34 cellular contexts compared by ENCODE assay signal in genomic region chr2:191015831-191016230, GRCh38.
"Had no signal": no experiment of that assay in that cellular context is flagged by ENCODE, and none has a peak within 500 bp of the region (broad histone marks: within the 10 kb centered on the region; RNA-seq: fewer than 3 reads in every experiment).

No MANE protein-coding gene starts in this region.

- H3K36me3 ChIP-seq: Peyer's patch, WERI-Rb-1 had no signal

- H3K27me3 Mint-ChIP-seq: activated CD8-positive, alpha-beta T cell treated with anti-CD3 and anti-CD28 coated beads for 36 hours; activated naive CD4-positive, alpha-beta T cell treated with anti-CD3 and anti-CD28 coated beads, Interleukin-2, amount 50 U/mL, for 24 hours; T-cell had no signal

- H3K4me3 ChIP-seq: K562, Peyer's patch, SJSA1 had no signal

- ATAC-seq: activated CD8-positive, alpha-beta T cell treated with anti-CD3 and anti-CD28 coated beads for 36 hours; activated T-cell treated with anti-CD3 and anti-CD28 coated beads, Interleukin-2, amount 50 U/mL, for 72 hours; K562; PC-3; T-cell had no signal

- H3K27me3 ChIP-seq: brain microvascular endothelial cell, Peyer's patch, SJSA1 had no signal

- H3K4me3 Mint-ChIP-seq: activated CD8-positive, alpha-beta T cell treated with anti-CD3 and anti-CD28 coated beads for 36 hours; activated naive CD4-positive, alpha-beta T cell treated with anti-CD3 and anti-CD28 coated beads, Interleukin-2, amount 50 U/mL, for 24 hours; T-cell had no signal

- DNase-seq: activated CD4-positive, alpha-beta T cell treated with anti-CD3 and anti-CD28 coated beads for 1 hour; activated CD4-positive, alpha-beta T cell treated with anti-CD3 and anti-CD28 coated beads, Interleukin-2, amount 50 U/mL, for 4 hours; activated CD4-positive, CD25-positive, alpha-beta regulatory T cell; activated CD8-positive, alpha-beta T cell treated with anti-CD3 and anti-CD28 coated beads for 36 hours; activated gamma-delta T cell; activated naive CD4-positive, alpha-beta T cell treated with Interleukin-2 at 50 U/mL for 16 hours; activated T-cell treated with anti-CD3 and anti-CD28 coated beads, Interleukin-2, amount 50 U/mL, for 1 hour; amniotic stem cell; aorta; brain microvascular endothelial cell; central memory CD4-positive, alpha-beta T cell; Karpas-422; NCI-H1105 treated with DMSO at 0.1 percent for 48 hours; NCI-H1436; NCI-H1694; NCI-H1930; NCI-H2081 treated with DMSO at 0.1 percent for 48 hours; NCI-H345; NCI-H526; NCI-H748 treated with DMSO at 0.1 percent for 48 hours; NK-92 treated with Interleukin-12 subunit alpha and Interleukin-12 subunit beta, amount 100 ng/mL, for 24 hours; PC-3; Peyer's patch; RPMI8226; SHP77 treated with DMSO at 0.1 percent for 48 hours; SK-N-SH; T-cell; T1000; WERI-Rb-1 had no signal

- H3K27ac ChIP-seq: brain microvascular endothelial cell, SJSA1, WERI-Rb-1 had no signal

- H3K27ac Mint-ChIP-seq: activated T-helper 2 cell treated with anti-CD3 and anti-CD28 coated beads, Interferon-gamma antibody, Interleukin-2, Interleukin-4, amounts not matched to agents 10 μg/mL and 5 μg/mL and 100 μg/mL, durations not matched to agents 14 hours and 24 hours and 36 hours; T-cell had no signal

- H3K9me3 ChIP-seq: Peyer's patch, SJSA1, SK-N-SH had no signal
